In the genomic region with DNA sequence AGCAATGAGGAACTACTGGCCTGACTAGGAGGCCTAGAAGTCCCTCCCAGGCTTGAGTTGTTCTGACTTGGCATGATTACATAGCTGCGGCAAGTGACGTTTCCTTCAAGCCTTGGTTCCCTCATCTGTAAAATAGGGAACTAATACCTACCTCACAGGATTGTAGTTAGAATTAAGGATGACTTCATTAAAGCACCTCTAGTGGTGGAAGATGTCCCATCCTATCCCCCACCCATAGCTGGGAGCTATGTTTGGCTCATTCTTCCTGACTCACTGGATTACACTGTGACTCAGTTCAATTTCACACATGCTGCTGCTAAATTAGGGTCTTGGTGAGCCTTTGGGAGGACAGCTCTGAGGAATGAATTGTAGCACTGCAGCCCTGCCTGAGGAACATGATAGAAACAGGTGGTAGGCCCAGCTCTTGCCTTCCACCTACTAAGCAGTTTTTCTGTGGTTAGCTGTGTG, we compare ENCODE assay signal across 8 cellular contexts. TPM values are rescaled to one million over a fixed set of nuclear protein-coding genes. Genes with fewer than 3 reads are reported as not detected.
DNase-seq lines count a peak whose midpoint lies in the region; ATAC-seq, FAIRE-seq and TF ChIP-seq lines count a peak whose summit lies in the region.

No MANE protein-coding gene starts in this region.

- H3K27me3 ChIP-seq in thoracic aorta (replicated peaks; ENCODE audit: insufficient read depth): no peaks in the 10 kb centered on the region

- no peaks in the 10 kb centered on the region for H3K36me3 ChIP-seq in thoracic aorta

- H3K9me3 ChIP-seq in thoracic aorta: no peaks in the 10 kb centered on the region

- peaks cover 38 to 59% of the 10 kb centered on the region in 2 donors for H3K4me1 ChIP-seq in thoracic aorta (ENCODE audit: control insufficient read depth in 1 of 2, low read depth in 2 of 2)

- peak; percentile 27 for FAIRE-seq in H54 (lab: Jason Lieb, UNC)

- ATAC-seq in thoracic aorta (ENCODE audit: insufficient number of reproducible peaks, low FRiP score, low read depth) (no peak), GM21447 (IDR thresholded peaks at IDR 0.05; ENCODE audit: unreplicated experiment) (no peak), GM21515 (IDR thresholded peaks at IDR 0.05; ENCODE audit: unreplicated experiment) (no peak)

- peak overlapping the region; percentile 72 to 79 for H3K27ac ChIP-seq in thoracic aorta

- H3K4me3 ChIP-seq in fibroblast of mammary gland (ENCODE audit: control insufficient read depth, low read depth, low read length): no peak overlapping the region
- H3K4me3 ChIP-seq in thoracic aorta: no peak overlapping the region

- DNase-seq in Caki2 (ENCODE audit: low read depth) (peak; percentile 57), H54 (ENCODE audit: insufficient read length, low spot score) (peak; percentile 50), RPMI8226 (peak; percentile 95), fibroblast of mammary gland (ENCODE audit: low read depth) (peak; percentile 85), thoracic aorta (ENCODE audit: low spot score) (no peak), T-helper 9 cell (no peak)

- TF ChIP-seq CTCF in fibroblast of mammary gland (conservative IDR thresholded peaks at IDR 0.05; ENCODE audit: control insufficient read depth, insufficient read depth, low read depth, low read length) (peak; percentile 32), thoracic aorta (IDR thresholded peaks at IDR 0.05) (peak; percentile 22)

- in situ Hi-C loops in Caki2 (cut with HindIII; ENCODE audit: low pct_unique_long_range_greater_than_20kb, low sequenced_read_pairs): no loop called here

- no peak for TF ChIP-seq POLR2A in H54 (IDR thresholded peaks at IDR 0.05; ENCODE audit: low read depth, low read length)

RNA-seq across cellular contexts. Expression of a gene that starts 6.0 kb away (rescaled TPM):
- 36.4 and 36.9 TPM in 2 replicates for total RNA-seq in Caki2 (2014; rRNA removed; shearing (Covaris generic); ENCODE audit: low replicate concordance)
- 100 to 1,000 TPM in 1 of 2 donors, 10 to 100 TPM in 1; 38.9 to 115 TPM for total RNA-seq in thoracic aorta

RNA-seq across cellular contexts. Expression of a gene that starts 53.7 kb away (rescaled TPM):
- 16.6 and 20.4 TPM in 2 replicates for total RNA-seq in Caki2 (2014; rRNA removed; shearing (Covaris generic); ENCODE audit: low replicate concordance)
- total RNA-seq in thoracic aorta: 10 to 100 TPM; 21.4 to 32.6 TPM

Comparison
In these comparisons a context has a peak if more than half of its experiments do, and no peak if none do; other contexts are left out.
1. DNase-seq: peak in Caki2 (single experiment), H54 (single experiment), RPMI8226 (single experiment) and fibroblast of mammary gland (single experiment); none in thoracic aorta (single experiment) and T-helper 9 cell (single experiment).